Comparison of ENCODE assay signal across 8 cellular contexts in the genomic region with DNA sequence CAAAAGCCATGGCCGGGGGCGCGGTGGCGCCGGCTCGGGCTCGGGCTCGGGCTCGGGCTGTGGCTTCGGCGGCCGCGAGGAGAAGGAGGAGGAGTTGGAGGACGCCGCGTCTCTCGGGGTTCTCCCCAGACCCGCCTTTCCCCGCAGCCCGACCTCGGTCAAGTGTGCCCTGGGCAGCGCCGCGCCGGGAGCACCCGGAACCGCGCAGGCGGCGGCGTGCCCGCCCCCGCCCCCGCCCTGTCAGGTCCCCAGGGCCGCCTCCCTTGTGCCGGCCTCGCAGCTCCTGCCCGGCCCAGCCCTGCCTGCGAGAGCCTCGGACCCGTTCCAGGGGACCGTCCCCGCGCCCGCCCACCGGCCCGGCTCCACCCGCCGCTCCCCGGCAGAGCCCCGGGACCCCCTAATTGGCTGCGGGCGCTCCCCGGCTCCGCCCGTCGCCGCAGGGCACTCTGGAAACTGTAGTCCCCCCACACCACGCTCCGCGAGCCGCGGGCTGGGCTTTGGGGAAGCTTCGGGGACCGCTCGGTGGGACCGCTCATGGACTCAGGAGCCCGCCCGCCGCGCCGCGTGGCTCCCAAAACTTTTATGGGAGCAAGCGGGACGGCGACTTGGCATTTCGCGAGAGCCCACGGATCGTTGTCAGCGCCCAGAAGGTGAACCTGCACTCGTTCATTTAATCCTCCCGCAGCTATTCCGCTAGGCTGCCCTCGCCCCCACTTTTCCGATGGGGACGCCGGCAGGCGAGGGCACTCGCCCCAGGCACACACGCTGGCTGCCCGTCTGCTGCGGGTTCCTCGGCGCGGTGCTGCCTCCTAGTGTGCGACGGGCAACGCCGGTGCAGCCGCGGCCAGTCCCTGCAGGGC. TPM values are rescaled to one million over a fixed set of nuclear protein-coding genes. Genes with fewer than 3 reads are reported as not detected.
A peak's percentile ranks its signal among the peaks of the same experiment; 100 is the strongest.
DNase-seq lines count a peak whose midpoint lies in the region; TF ChIP-seq lines count a peak whose summit lies in the region.

A gene (minus strand): TSS at position 192 of the 860 bp plus-strand sequence. CDS start 182 bp downstream, at position 10.

- H3K27ac Mint-ChIP-seq in HFFc6 = peak within 1 kb of the TSS; percentile 93

- H3K9ac ChIP-seq in SK-N-SH = peak within 1 kb of the TSS; percentile 84

- peak within 1 kb of the TSS; percentile 70 to 99 for H3K4me3 ChIP-seq in SK-N-SH (ENCODE audit: low read depth in 2 of 2, low read length in 1 of 2)
- H3K4me3 ChIP-seq in suprapubic skin = peak within 1 kb of the TSS; percentile 83

- H4K20me1 ChIP-seq in SK-N-SH (ENCODE audit: insufficient read depth) = 0 out of 2 replicates have a peak, but pooled peaks cover 4% of the 10 kb centered on the region

- H3K27me3 ChIP-seq in SK-N-SH (ENCODE audit: insufficient read depth) (no peaks in the 10 kb centered on the region), suprapubic skin (no peaks in the 10 kb centered on the region)

- peak in 1 of 2 donors; percentile 53 for TF ChIP-seq POLR2A in suprapubic skin (IDR thresholded peaks at IDR 0.05)

- POLR2A ChIA-PET in SK-N-SH (lab: Yijun Ruan, JAX) = interaction anchor here (0.8 to 1.3 kb wide), 4 partner anchors 37 to 182 kb away, joined by 3 to 4 read pairs (median 4); a partner anchor contains a TSS

- peaks cover 8% of the 10 kb centered on the region; the same call in 1 of the 2 replicates for H3K36me3 Mint-ChIP-seq in HFFc6 (ENCODE audit: low read depth)

- TF ChIP-seq RAD21 in SK-N-SH (IDR thresholded peaks at IDR 0.05; ENCODE audit: low read length) = peak; percentile 88

- peaks cover 15% of the 10 kb centered on the region for H3F3A ChIP-seq in SK-N-SH (replicated peaks; ENCODE audit: insufficient read depth)

- H3K79me2 ChIP-seq in SK-N-SH (ENCODE audit: insufficient read depth) = peaks cover 36% of the 10 kb centered on the region

- peaks cover 2% of the 10 kb centered on the region; the same call in 1 of the 2 replicates for H3K27me3 Mint-ChIP-seq in HFFc6 (ENCODE audit: insufficient read depth)

- H3K9me3 Mint-ChIP-seq in HFFc6 = no peaks in the 10 kb centered on the region

- TF ChIP-seq EP300 in SK-N-SH (IDR thresholded peaks at IDR 0.05; ENCODE audit: borderline replicate concordance in 1 of 2, low read depth in 1 of 2, low read length in 1 of 2) = 0 out of 4 replicates have a peak, but pooled peaks of 1 of the 2 experiments have one; percentile 30
- TF ChIP-seq EP300 in suprapubic skin (IDR thresholded peaks at IDR 0.05) = no peak

- H3K9me3 ChIP-seq in SK-N-SH (no peaks in the 10 kb centered on the region), suprapubic skin (no peaks in the 10 kb centered on the region)

- peaks cover 31% of the 10 kb centered on the region for H3K4me1 Mint-ChIP-seq in HFFc6 (ENCODE audit: low read depth)

- TF ChIP-seq CTCF in GM10266 (IDR thresholded peaks at IDR 0.05; ENCODE audit: control insufficient read depth, insufficient read depth, low read depth, missing control alignments) (peak; percentile 97), HFFc6 (IDR thresholded peaks at IDR 0.05) (peak; percentile 90), SK-N-SH (IDR thresholded peaks at IDR 0.05) (peak; percentile 80), suprapubic skin (IDR thresholded peaks at IDR 0.05) (peak; percentile 14 to 93)

- H3K27ac ChIP-seq in SK-N-SH (ENCODE audit: low read depth in 2 of 2, low read length in 1 of 2) = peak within 1 kb of the TSS; percentile 67 to 80
- H3K27ac ChIP-seq in suprapubic skin = peak within 1 kb of the TSS; percentile 84

- H2AFZ ChIP-seq in SK-N-SH (ENCODE audit: low read depth) = peak within 1 kb of the TSS; percentile 95

- H3K9me2 ChIP-seq in SK-N-SH = no peaks in the 10 kb centered on the region

- H3K4me2 ChIP-seq in SK-N-SH = peak within 1 kb of the TSS; percentile 93

- H3K36me3 ChIP-seq in SK-N-SH (replicated peaks in 1 of 2; ENCODE audit: control insufficient read depth in 1 of 2, insufficient read depth in 2 of 2, low read length in 1 of 2) (peaks cover 0 to 4% of the 10 kb centered on the region in 2 experiments), suprapubic skin (no peaks in the 10 kb centered on the region)

- CTCF ChIA-PET in SK-N-SH (lab: Yijun Ruan, JAX) = interaction anchor here (0.6 to 5.8 kb wide), 48 partner anchors 9 to 280 kb away, joined by 3 to 60 read pairs (median 4); a partner anchor contains a TSS

- DNase-seq in GM10266 (ENCODE audit: extremely low spot score) = peak; percentile 96
- DNase-seq in HFFc6 = peak; percentile 90
- peak; percentile 77 for DNase-seq in MV-4-11 (lab: John Stamatoyannopoulos, UW)
- peak; percentile 98 for DNase-seq in SK-N-SH
- peak; percentile 90 for DNase-seq in activated naive CD4-positive, alpha-beta T cell treated with anti-CD3 and anti-CD28 coated beads, Interleukin-2, amount 50 U/mL, for 16 hours
- peak; percentile 90 for DNase-seq in globus pallidus (ENCODE audit: low spot score)
- peak; percentile 89 for DNase-seq in occipital lobe (lab: John Stamatoyannopoulos, UW)
- DNase-seq in suprapubic skin (ENCODE audit: low spot score in 2 of 2) = peak; percentile 92

- WGBS in SK-N-SH (ENCODE audit: low lambda C conversion rate) = 0% methylated on average over 9 of the region's 102 CpGs
- WGBS in suprapubic skin = 0% methylated on average over 22 of the region's 102 CpGs

- H3K4me1 ChIP-seq in SK-N-SH (ENCODE audit: control insufficient read depth in 1 of 2, insufficient read depth in 2 of 2, low read depth in 1 of 2, low read length in 1 of 2) = peaks cover 0 to 5% of the 10 kb centered on the region in 2 experiments; a peak in 1 of 4 replicates
- H3K4me1 ChIP-seq in suprapubic skin = peaks cover 28% of the 10 kb centered on the region

- H3K4me3 Mint-ChIP-seq in HFFc6 = peak within 1 kb of the TSS; percentile 98

TF ChIP-seq in SK-N-SH, 30 proteins besides CTCF, POLR2A, EP300 and RAD21 (continues in another document):
- no peak for TF ChIP-seq FOXJ3 (CRISPR knock-in tag; IDR thresholded peaks at IDR 0.05)
- TF ChIP-seq YY1 (IDR thresholded peaks at IDR 0.05; ENCODE audit: low read depth) = no peak
- TF ChIP-seq RCOR1 (IDR thresholded peaks at IDR 0.05; ENCODE audit: low read length) = peak; percentile 50; the same call in 1 of the 2 replicates
- TF ChIP-seq, protein P1, sequence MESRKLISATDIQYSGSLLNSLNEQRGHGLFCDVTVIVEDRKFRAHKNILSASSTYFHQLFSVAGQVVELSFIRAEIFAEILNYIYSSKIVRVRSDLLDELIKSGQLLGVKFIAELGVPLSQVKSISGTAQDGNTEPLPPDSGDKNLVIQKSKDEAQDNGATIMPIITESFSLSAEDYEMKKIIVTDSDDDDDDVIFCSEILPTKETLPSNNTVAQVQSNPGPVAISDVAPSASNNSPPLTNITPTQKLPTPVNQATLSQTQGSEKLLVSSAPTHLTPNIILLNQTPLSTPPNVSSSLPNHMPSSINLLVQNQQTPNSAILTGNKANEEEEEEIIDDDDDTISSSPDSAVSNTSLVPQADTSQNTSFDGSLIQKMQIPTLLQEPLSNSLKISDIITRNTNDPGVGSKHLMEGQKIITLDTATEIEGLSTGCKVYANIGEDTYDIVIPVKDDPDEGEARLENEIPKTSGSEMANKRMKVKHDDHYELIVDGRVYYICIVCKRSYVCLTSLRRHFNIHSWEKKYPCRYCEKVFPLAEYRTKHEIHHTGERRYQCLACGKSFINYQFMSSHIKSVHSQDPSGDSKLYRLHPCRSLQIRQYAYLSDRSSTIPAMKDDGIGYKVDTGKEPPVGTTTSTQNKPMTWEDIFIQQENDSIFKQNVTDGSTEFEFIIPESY (IDR thresholded peaks at IDR 0.05; ENCODE audit: borderline replicate concordance, low read depth) = no peak
- TF ChIP-seq GABPA (IDR thresholded peaks at IDR 0.05; ENCODE audit: low read depth) = no peak
- TF ChIP-seq POLR2AphosphoS5 (IDR thresholded peaks at IDR 0.05; ENCODE audit: low read depth, low read length) = no peak
- TF ChIP-seq, protein P2, sequence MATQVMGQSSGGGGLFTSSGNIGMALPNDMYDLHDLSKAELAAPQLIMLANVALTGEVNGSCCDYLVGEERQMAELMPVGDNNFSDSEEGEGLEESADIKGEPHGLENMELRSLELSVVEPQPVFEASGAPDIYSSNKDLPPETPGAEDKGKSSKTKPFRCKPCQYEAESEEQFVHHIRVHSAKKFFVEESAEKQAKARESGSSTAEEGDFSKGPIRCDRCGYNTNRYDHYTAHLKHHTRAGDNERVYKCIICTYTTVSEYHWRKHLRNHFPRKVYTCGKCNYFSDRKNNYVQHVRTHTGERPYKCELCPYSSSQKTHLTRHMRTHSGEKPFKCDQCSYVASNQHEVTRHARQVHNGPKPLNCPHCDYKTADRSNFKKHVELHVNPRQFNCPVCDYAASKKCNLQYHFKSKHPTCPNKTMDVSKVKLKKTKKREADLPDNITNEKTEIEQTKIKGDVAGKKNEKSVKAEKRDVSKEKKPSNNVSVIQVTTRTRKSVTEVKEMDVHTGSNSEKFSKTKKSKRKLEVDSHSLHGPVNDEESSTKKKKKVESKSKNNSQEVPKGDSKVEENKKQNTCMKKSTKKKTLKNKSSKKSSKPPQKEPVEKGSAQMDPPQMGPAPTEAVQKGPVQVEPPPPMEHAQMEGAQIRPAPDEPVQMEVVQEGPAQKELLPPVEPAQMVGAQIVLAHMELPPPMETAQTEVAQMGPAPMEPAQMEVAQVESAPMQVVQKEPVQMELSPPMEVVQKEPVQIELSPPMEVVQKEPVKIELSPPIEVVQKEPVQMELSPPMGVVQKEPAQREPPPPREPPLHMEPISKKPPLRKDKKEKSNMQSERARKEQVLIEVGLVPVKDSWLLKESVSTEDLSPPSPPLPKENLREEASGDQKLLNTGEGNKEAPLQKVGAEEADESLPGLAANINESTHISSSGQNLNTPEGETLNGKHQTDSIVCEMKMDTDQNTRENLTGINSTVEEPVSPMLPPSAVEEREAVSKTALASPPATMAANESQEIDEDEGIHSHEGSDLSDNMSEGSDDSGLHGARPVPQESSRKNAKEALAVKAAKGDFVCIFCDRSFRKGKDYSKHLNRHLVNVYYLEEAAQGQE (IDR thresholded peaks at IDR 0.05; ENCODE audit: low read depth, low read length) = no peak
- TF ChIP-seq ELF1 (IDR thresholded peaks at IDR 0.05) = no peak
- peak; percentile 91 for TF ChIP-seq SMC3 (IDR thresholded peaks at IDR 0.05; ENCODE audit: low read depth, low read length)
- TF ChIP-seq MEF2A (IDR thresholded peaks at IDR 0.05; ENCODE audit: borderline replicate concordance, low read depth) = no peak
- TF ChIP-seq MXI1 (IDR thresholded peaks at IDR 0.05; ENCODE audit: low read depth, low read length) = peak; percentile 66
- TF ChIP-seq RXRA (IDR thresholded peaks at IDR 0.05; ENCODE audit: borderline replicate concordance, low read depth) = no peak
- TF ChIP-seq SIN3A (IDR thresholded peaks at IDR 0.05; ENCODE audit: borderline replicate concordance, low read depth, low read length) = peak; percentile 68; the same call in 1 of the 2 replicates
- TF ChIP-seq JUND (IDR thresholded peaks at IDR 0.05) = no peak

RNA-seq across cellular contexts. Expression of the gene that starts here (rescaled TPM):
- total RNA-seq in HFFc6 (2021; fragmentation: NEBNext Ultra II Directional; extraction: Animal tissue kit (Norgen Biotek cat#: 25700)) = 10 to 100 TPM; 39.8 to 51.6 (median 47.5) TPM
- 10.1 and 11.0 TPM in 2 replicates for polyA plus RNA-seq in SK-N-SH (2012; rRNA removed)
- 6.6 and 8.2 TPM in 2 replicates for polyA plus RNA-seq in SK-N-SH (2012; cell fraction: cytosol; rRNA removed)
- polyA plus RNA-seq in SK-N-SH (2012; cell fraction: nucleus; rRNA removed) = 34.5 and 39.6 TPM in 2 replicates
- 9.8 TPM for total RNA-seq in occipital lobe
- 10 to 100 TPM; 29.0 to 49.6 (median 36.9) TPM for total RNA-seq in suprapubic skin

Comparison
In these comparisons a context has a peak if more than half of its experiments do, and no peak if none do; other contexts are left out.
1. Peak in every context shown above with its lines: DNase-seq, H3K4me3 ChIP-seq and H3K27ac ChIP-seq.